8 cellular contexts compared by ENCODE assay signal in the genomic region with DNA sequence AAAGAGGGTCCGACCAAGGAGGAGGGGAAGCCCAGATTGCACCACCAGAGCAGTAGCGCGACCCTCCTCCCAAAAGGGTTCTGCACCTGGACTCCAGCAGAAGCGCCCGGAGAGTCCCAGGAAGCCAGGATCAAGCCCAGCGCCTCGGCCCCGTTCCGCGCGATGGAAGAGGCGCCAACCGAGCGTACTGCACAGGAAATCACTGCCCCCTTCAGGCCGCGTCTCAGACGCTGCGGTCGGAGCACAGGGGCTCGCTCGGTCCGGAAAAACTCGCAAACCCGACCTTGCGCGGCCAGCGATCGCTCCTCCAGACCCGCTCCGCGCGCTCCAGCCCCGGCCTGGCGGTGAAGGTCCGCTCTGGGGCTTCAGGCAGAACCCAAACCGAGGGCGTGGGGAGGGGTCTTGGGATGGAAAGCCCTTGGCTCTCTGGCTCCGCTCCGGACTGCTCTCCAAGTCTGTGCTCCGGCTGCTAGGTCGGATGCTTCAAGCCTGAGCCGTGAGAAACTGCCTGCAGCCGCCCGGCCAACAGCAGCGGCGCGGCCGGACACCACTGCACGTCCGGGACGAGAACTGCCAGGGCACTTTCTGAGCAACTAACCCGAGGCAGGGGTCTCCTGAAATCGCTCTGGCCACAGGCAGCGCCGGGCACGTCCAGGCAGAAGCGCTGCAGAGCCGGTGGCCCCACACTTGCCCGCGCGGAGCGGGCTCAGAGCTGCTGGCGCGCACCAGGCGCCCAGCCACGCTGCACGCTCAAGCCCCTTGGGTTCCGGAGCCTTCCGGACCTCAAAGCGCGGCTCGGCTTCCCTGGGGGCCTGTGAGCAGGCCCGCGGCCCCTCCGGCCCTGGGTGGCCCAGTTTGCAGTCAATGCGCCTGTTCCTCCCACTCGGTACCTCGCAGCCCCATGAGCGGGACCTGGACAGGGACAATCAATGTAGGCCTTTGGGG. TPM values are rescaled to one million over a fixed set of nuclear protein-coding genes. Genes with fewer than 3 reads are reported as not detected.
DNase-seq lines count a peak whose midpoint lies in the region; ATAC-seq lines count a peak whose summit lies in the region.

No MANE protein-coding gene starts in this region.

- POLR2A ChIA-PET in naive thymus-derived CD8-positive, alpha-beta T cell (lab: Charles Lee): no interaction called here

- H3K4me3 ChIP-seq in iPS DF 6.9 (ENCODE audit: low read length): peak overlapping the region; percentile 21; the same call in 1 of the 2 replicates

- no peaks in the 10 kb centered on the region for H3K36me3 ChIP-seq in iPS DF 6.9 (ENCODE audit: control insufficient read depth, insufficient read depth, low read length)

- H3K27ac Mint-ChIP-seq in naive thymus-derived CD8-positive, alpha-beta T cell: no peak overlapping the region

- peaks cover 40% of the 10 kb centered on the region for H3K27me3 ChIP-seq in iPS DF 6.9 (ENCODE audit: control insufficient read depth, insufficient read depth, low read length)

- ATAC-seq in naive thymus-derived CD8-positive, alpha-beta T cell: no peak

- H3K36me3 Mint-ChIP-seq in naive thymus-derived CD8-positive, alpha-beta T cell: peaks cover 0 to 2% (median 0%) of the 10 kb centered on the region in 3 donors

- no peak overlapping the region for H3K4me3 Mint-ChIP-seq in naive thymus-derived CD8-positive, alpha-beta T cell

- no peak overlapping the region for H3K27ac ChIP-seq in iPS DF 6.9 (ENCODE audit: low read length)

- H3K9me3 ChIP-seq in iPS DF 6.9 (ENCODE audit: control insufficient read depth, insufficient read depth, low read length): no peaks in the 10 kb centered on the region

- H3K27me3 Mint-ChIP-seq in naive thymus-derived CD8-positive, alpha-beta T cell: peaks cover 39 to 73% (median 60%) of the 10 kb centered on the region in 5 donors

- H3K4me1 Mint-ChIP-seq in naive thymus-derived CD8-positive, alpha-beta T cell: peaks cover 0 to 10% (median 3%) of the 10 kb centered on the region in 4 donors

- WGBS in iPS DF 6.9 (ENCODE audit: insufficient coverage, insufficient read length): no CpG with 5 or more reads among the region's 79 CpGs

- peaks cover 5% of the 10 kb centered on the region for H3K4me1 ChIP-seq in iPS DF 6.9 (ENCODE audit: control insufficient read depth, insufficient read depth, low read length)

- no peaks in the 10 kb centered on the region for H3K9me3 Mint-ChIP-seq in naive thymus-derived CD8-positive, alpha-beta T cell

- DNase-seq in stimulated activated CD4-positive, alpha-beta T cell treated with anti-CD3 and anti-CD28 coated beads, Interleukin-1b, Interleukin-23, amount 100 ng/mL, for 48 hours: peak; percentile 6
- no peak for DNase-seq in stimulated activated CD4-positive, alpha-beta T cell treated with anti-CD3 and anti-CD28 coated beads, Interleukin-12 subunit alpha, Interleukin-12 subunit beta, amount 100 ng/mL, for 4 hours
- DNase-seq in NCI-H146 treated with DMSO at 0.1 percent for 48 hours (lab: John Stamatoyannopoulos, UW; ENCODE audit: unreplicated experiment): peak; percentile 62
- peak in 48 of 58 donors; percentile 7 to 71 (median 32) for DNase-seq in anterior cingulate cortex (lab: John Stamatoyannopoulos, UW)
- DNase-seq in iPS DF 6.9 (ENCODE audit: low read depth, low spot score): peak; percentile 83
- peak; percentile 56 for DNase-seq in stimulated activated CD8-positive, alpha-beta memory T cell treated with anti-CD3 and anti-CD28 coated beads, Interleukin-4, amount 100 ng/mL, for 48 hours
- no peak for DNase-seq in middle frontal gyrus (ENCODE audit: extremely low spot score, low spot score)
- DNase-seq in naive thymus-derived CD8-positive, alpha-beta T cell: no peak

RNA-seq across cellular contexts. Expression of a gene that starts 1.3 kb away (rescaled TPM):
- total RNA-seq in naive thymus-derived CD8-positive, alpha-beta T cell: not detected
- polyA plus RNA-seq in naive thymus-derived CD8-positive, alpha-beta T cell: not detected

Comparison
In these comparisons a context has a peak if more than half of its experiments do, and no peak if none do; other contexts are left out.
1. DNase-seq: peak in stimulated activated CD4-positive, alpha-beta T cell treated with anti-CD3 and anti-CD28 coated beads, Interleukin-1b, Interleukin-23, amount 100 ng/mL, for 48 hours (single experiment), NCI-H146 treated with DMSO at 0.1 percent for 48 hours (single experiment), anterior cingulate cortex (48 of 58), iPS DF 6.9 (single experiment) and stimulated activated CD8-positive, alpha-beta memory T cell treated with anti-CD3 and anti-CD28 coated beads, Interleukin-4, amount 100 ng/mL, for 48 hours (single experiment); none in stimulated activated CD4-positive, alpha-beta T cell treated with anti-CD3 and anti-CD28 coated beads, Interleukin-12 subunit alpha, Interleukin-12 subunit beta, amount 100 ng/mL, for 4 hours (single experiment), middle frontal gyrus (single experiment) and naive thymus-derived CD8-positive, alpha-beta T cell (0 of 10).